13 cellular contexts compared by ENCODE assay signal in the genomic region with DNA sequence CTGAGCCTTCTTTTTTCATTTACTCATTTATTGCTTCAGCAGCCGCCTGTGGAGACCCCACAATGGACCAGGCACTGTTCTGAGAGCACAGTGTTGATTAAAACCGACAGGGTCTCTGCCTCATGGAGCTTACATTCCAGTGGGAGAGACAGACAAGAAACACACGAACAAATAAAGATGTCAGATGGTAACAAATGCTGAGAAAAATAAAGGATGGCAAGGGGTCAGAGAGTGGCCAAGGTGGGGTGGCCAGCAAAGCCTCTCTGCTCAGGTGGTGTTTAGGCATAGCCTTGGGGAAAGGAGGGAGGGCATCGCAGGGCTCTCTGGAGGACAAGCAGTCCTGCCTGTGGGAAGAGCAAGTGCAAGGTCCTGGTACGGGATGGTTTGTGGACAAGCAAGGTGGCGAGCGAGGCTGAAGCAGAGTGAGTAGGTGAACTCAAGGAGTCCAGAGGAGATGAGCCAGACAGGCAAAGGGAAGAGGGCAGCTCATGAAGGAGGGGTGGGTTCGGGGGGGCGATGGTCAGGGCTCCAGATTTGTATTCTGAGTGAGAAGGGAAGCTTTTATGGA. TPM values are rescaled to one million over a fixed set of nuclear protein-coding genes. Genes with fewer than 3 reads are reported as not detected.
A peak's percentile ranks its signal among the peaks of the same experiment; 100 is the strongest.
DNase-seq lines count a peak whose midpoint lies in the region; ATAC-seq, FAIRE-seq and TF ChIP-seq lines count a peak whose summit lies in the region.
"Had no signal": no experiment of that assay in that cellular context is flagged by ENCODE, and none has a peak within 500 bp of the region (broad histone marks: within the 10 kb centered on the region; RNA-seq: fewer than 3 reads in every experiment).

No MANE protein-coding gene starts in this region.

- H3K4me3 Mint-ChIP-seq in neural progenitor cell (no peak overlapping the region), mesothelial cell of epicardium (no peak overlapping the region)
- H3K4me3 Mint-ChIP-seq: T-helper 2 cell treated with Interferon-gamma antibody and Interleukin-4, amounts not matched to agents 5 μg/mL and 100 μg/mL, for 36 hours had no signal

- H3K4me3 ChIP-seq in SJSA1: no peak overlapping the region
- no peak overlapping the region for H3K4me3 ChIP-seq in endothelial cell of umbilical vein (replicated peaks in 1 of 3; ENCODE audit: insufficient read depth in 1 of 3, low read depth in 1 of 3, low read length in 3 of 3)
- no peak overlapping the region for H3K4me3 ChIP-seq in neural progenitor cell
- no peak overlapping the region for H3K4me3 ChIP-seq in upper lobe of left lung
- H3K4me3 ChIP-seq: HAP-1 had no signal

- intact Hi-C loops in endothelial cell of umbilical vein (cut with micrococcal nuclease): loop anchor here (1.0 to 5.0 kb wide), 6 partner anchors 20 to 869 kb away; no protein-coding TSS in a partner anchor

- CTCF ChIA-PET in endothelial cell of umbilical vein (lab: Charles Lee): interaction anchor here (0.8 to 7.8 kb wide), 14 partner anchors 13 to 786 kb away, joined by 3 to 84 read pairs (median 8); no protein-coding TSS in a partner anchor

- FAIRE-seq in endothelial cell of umbilical vein (lab: Jason Lieb, UNC): no peak
- FAIRE-seq: GM19239, islet of Langerhans had no signal

- TF ChIP-seq EP300 in upper lobe of left lung (IDR thresholded peaks at IDR 0.05): no peak

- no peak for ATAC-seq in upper lobe of left lung (ENCODE audit: low FRiP score in 2 of 2)

- dilution Hi-C loops in endothelial cell of umbilical vein (cut with MboI; ENCODE audit: extremely low pct_ligation_motif_present, low sequenced_read_pairs): no loop called here

- no peaks in the 10 kb centered on the region for H3K27me3 ChIP-seq in SJSA1 (replicated peaks)
- H3K27me3 ChIP-seq in endothelial cell of umbilical vein (ENCODE audit: control insufficient read depth in 2 of 2, insufficient read depth in 2 of 2, low read length in 2 of 2): no peaks in the 10 kb centered on the region
- no peaks in the 10 kb centered on the region for H3K27me3 ChIP-seq in neural progenitor cell
- H3K27me3 ChIP-seq in upper lobe of left lung: no peaks in the 10 kb centered on the region

- H3K9me1 ChIP-seq in endothelial cell of umbilical vein (replicated peaks; ENCODE audit: control insufficient read depth, extremely low read depth, insufficient read depth, low read length): no peaks in the 10 kb centered on the region

- H3K9ac ChIP-seq in endothelial cell of umbilical vein (replicated peaks; ENCODE audit: extremely low read depth, insufficient read depth, low read length) (peak overlapping the region; percentile 68), neural progenitor cell (no peak overlapping the region)

- H3K9me3 ChIP-seq in SJSA1 (replicated peaks) (no peaks in the 10 kb centered on the region; the same call in 1 of the 2 replicates), endothelial cell of umbilical vein (replicated peaks; ENCODE audit: control insufficient read depth, insufficient read depth, low read length) (no peaks in the 10 kb centered on the region), neural progenitor cell (ENCODE audit: low read depth) (no peaks in the 10 kb centered on the region), upper lobe of left lung (no peaks in the 10 kb centered on the region)

- H3K36me3 ChIP-seq in SJSA1 (no peaks in the 10 kb centered on the region), endothelial cell of umbilical vein (ENCODE audit: control insufficient read depth in 2 of 2, extremely low read depth in 1 of 2, insufficient read depth in 2 of 2, low read length in 2 of 2) (no peaks in the 10 kb centered on the region), neural progenitor cell (no peaks in the 10 kb centered on the region), upper lobe of left lung (no peaks in the 10 kb centered on the region)
- H3K36me3 ChIP-seq: HAP-1 had no signal

- no TSS peak for BruUV-seq in endothelial cell of umbilical vein (replicated peaks; lab: Mats Ljungman, UMichigan)

- peaks cover 24% of the 10 kb centered on the region for H3F3A ChIP-seq in neural progenitor cell (ENCODE audit: low read depth)

- H2AFZ ChIP-seq in endothelial cell of umbilical vein (ENCODE audit: low read depth, low read length) (no peak overlapping the region), neural progenitor cell (replicated peaks) (peak overlapping the region; percentile 33)

- H3K27me3 Mint-ChIP-seq in neural progenitor cell (ENCODE audit: insufficient read depth, low read depth) (no peaks in the 10 kb centered on the region), mesothelial cell of epicardium (ENCODE audit: low read depth) (no peaks in the 10 kb centered on the region)

- H4K20me1 ChIP-seq in endothelial cell of umbilical vein (replicated peaks; ENCODE audit: control insufficient read depth, extremely low read depth, insufficient read depth, low read length) (no peaks in the 10 kb centered on the region), neural progenitor cell (ENCODE audit: low read depth) (no peaks in the 10 kb centered on the region)

- POLR2A ChIA-PET in endothelial cell of umbilical vein (lab: Charles Lee): interaction anchor here (0.5 to 1.7 kb wide), 2 partner anchors 15 to 106 kb away, joined by 3 to 4 read pairs; no protein-coding TSS in a partner anchor

- peak overlapping the region; percentile 85 for H3K27ac ChIP-seq in SJSA1
- peak overlapping the region; percentile 91 for H3K27ac ChIP-seq in endothelial cell of umbilical vein (ENCODE audit: insufficient read depth, low read depth, low read length)
- H3K27ac ChIP-seq in neural progenitor cell: peak overlapping the region; percentile 92
- H3K27ac ChIP-seq in upper lobe of left lung: peak overlapping the region; percentile 45 to 79 (median 68)

- TF ChIP-seq CTCF in endothelial cell of umbilical vein (IDR thresholded peaks at IDR 0.05; ENCODE audit: extremely low read depth in 1 of 2, insufficient read depth in 1 of 2, low read depth in 1 of 2, low read length in 2 of 2) (no peak), neural progenitor cell (IDR thresholded peaks at IDR 0.05) (no peak), upper lobe of left lung (IDR thresholded peaks at IDR 0.05) (no peak), mesothelial cell of epicardium (IDR thresholded peaks at IDR 0.05; ENCODE audit: unreplicated experiment) (no peak)

- H3K9me3 Mint-ChIP-seq in neural progenitor cell: peaks cover 16% of the 10 kb centered on the region
- H3K9me3 Mint-ChIP-seq in mesothelial cell of epicardium: peaks cover 4% of the 10 kb centered on the region
- H3K9me3 Mint-ChIP-seq: T-helper 2 cell treated with Interferon-gamma antibody and Interleukin-4, amounts not matched to agents 5 μg/mL and 100 μg/mL, for 36 hours had no signal

- H3K4me2 ChIP-seq in endothelial cell of umbilical vein (ENCODE audit: insufficient read depth, low read length) (no peak overlapping the region), neural progenitor cell (peak overlapping the region; percentile 5)

- H3K36me3 Mint-ChIP-seq in neural progenitor cell: peaks cover 2% of the 10 kb centered on the region
- peaks cover 2% of the 10 kb centered on the region for H3K36me3 Mint-ChIP-seq in mesothelial cell of epicardium

- DNase-seq in SJSA1 (ENCODE audit: low read depth in 1 of 2, low spot score in 2 of 2): no peak
- no peak for DNase-seq in endothelial cell of umbilical vein (ENCODE audit: low read depth, low spot score)
- DNase-seq in neural progenitor cell (ENCODE audit: low spot score): peak; percentile 84
- DNase-seq in upper lobe of left lung: no peak
- DNase-seq in medulla oblongata (ENCODE audit: extremely low spot score): no peak
- DNase-seq in mesothelial cell of epicardium (ENCODE audit: low spot score in 2 of 2, unreplicated experiment in 2 of 2): no peak
- no peak for DNase-seq in NOMO-1 (lab: John Stamatoyannopoulos, UW; ENCODE audit: unreplicated experiment in 2 of 2)
- DNase-seq: NCI-H2029 treated with DMSO at 0.1 percent for 48 hours had no signal

- H3K79me2 ChIP-seq in endothelial cell of umbilical vein (ENCODE audit: control insufficient read depth, insufficient read depth, low read length): no peaks in the 10 kb centered on the region
- H3K79me2 ChIP-seq in neural progenitor cell (ENCODE audit: low read depth): no peaks in the 10 kb centered on the region

- H3K4me1 Mint-ChIP-seq in neural progenitor cell (peaks cover 33% of the 10 kb centered on the region), mesothelial cell of epicardium (peaks cover 15% of the 10 kb centered on the region)

- peaks cover 83% of the 10 kb centered on the region for H3K4me1 ChIP-seq in SJSA1 (replicated peaks)
- peaks cover 58% of the 10 kb centered on the region for H3K4me1 ChIP-seq in endothelial cell of umbilical vein (ENCODE audit: control insufficient read depth, extremely low read depth, insufficient read depth, low read length)
- H3K4me1 ChIP-seq in neural progenitor cell: peaks cover 12% of the 10 kb centered on the region
- peaks cover 23 to 34% (median 26%) of the 10 kb centered on the region in 4 donors for H3K4me1 ChIP-seq in upper lobe of left lung

- WGBS in upper lobe of left lung, 2 donors: 88% methylated on average over 7 to 9 of the region's 9 CpGs

- no peak for TF ChIP-seq POLR2A in endothelial cell of umbilical vein (IDR thresholded peaks at IDR 0.05; ENCODE audit: low read depth, low read length)
- no peak for TF ChIP-seq POLR2A in upper lobe of left lung (IDR thresholded peaks at IDR 0.05)

- H3K27ac Mint-ChIP-seq in neural progenitor cell: peak overlapping the region; percentile 72
- H3K27ac Mint-ChIP-seq in mesothelial cell of epicardium: no peak overlapping the region
- H3K27ac Mint-ChIP-seq: T-helper 2 cell treated with Interferon-gamma antibody and Interleukin-4, amounts not matched to agents 5 μg/mL and 100 μg/mL, for 36 hours had no signal

TF ChIP-seq in endothelial cell of umbilical vein, 7 proteins besides CTCF, POLR2A, EP300 and RAD21 (continues in another document):
- TF ChIP-seq, protein P1, sequence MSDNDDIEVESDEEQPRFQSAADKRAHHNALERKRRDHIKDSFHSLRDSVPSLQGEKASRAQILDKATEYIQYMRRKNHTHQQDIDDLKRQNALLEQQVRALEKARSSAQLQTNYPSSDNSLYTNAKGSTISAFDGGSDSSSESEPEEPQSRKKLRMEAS (IDR thresholded peaks at IDR 0.05; ENCODE audit: insufficient read depth, insufficient read length): no peak
- TF ChIP-seq EZH2 (IDR thresholded peaks at IDR 0.05; ENCODE audit: borderline replicate concordance, low read depth, low read length, severe bottlenecking): no peak

RNA-seq across cellular contexts. Expression of a gene that starts 8.7 kb away (rescaled TPM):
- not detected in 2 replicates for total RNA-seq in SJSA1 (2014; rRNA removed; shearing (Covaris generic))
- total RNA-seq in endothelial cell of umbilical vein (not detected in 2 replicates), neural progenitor cell (ENCODE audit: low replicate concordance) (not detected in 2 replicates), upper lobe of left lung (100 to 1,000 TPM in 1 of 6 donors, 10 to 100 TPM in 5; 52.6 to 124 (median 68.8) TPM), mesothelial cell of epicardium (13.1 to 14.9 TPM (median 14.3 TPM) in 3 replicates)
- polyA plus RNA-seq in endothelial cell of umbilical vein: 0.03 and 0.05 TPM in 2 replicates
- polyA plus RNA-seq in endothelial cell of umbilical vein (2011; cell fraction: cytosol; rRNA removed): 0.03 and 0.04 TPM in 2 replicates
- 0.11 and 0.13 TPM in 2 replicates for polyA plus RNA-seq in endothelial cell of umbilical vein (2011; cell fraction: nucleus; rRNA removed)
- 0.05 TPM in 2 replicates for polyA plus RNA-seq in endothelial cell of umbilical vein (2012)
- polyA minus RNA-seq in endothelial cell of umbilical vein: not detected in 2 replicates
- polyA minus RNA-seq in endothelial cell of umbilical vein (2011; cell fraction: cytosol; rRNA and poly(A)+ RNA removed): not detected
- 0.14 TPM in 1 of 2 replicates, not detected in the other for polyA minus RNA-seq in endothelial cell of umbilical vein (2011; cell fraction: nucleus; rRNA and poly(A)+ RNA removed)
- polyA plus RNA-seq: IgD-negative memory B cell had no signal

Comparison
In these comparisons a context has a peak if more than half of its experiments do, and no peak if none do; other contexts are left out.
1. RNA of a gene that starts 8.7 kb away (total RNA-seq): 52.6 to 124 TPM in upper lobe of left lung and 13.1 to 14.9 TPM in mesothelial cell of epicardium; not detected in endothelial cell of umbilical vein, not detected in SJSA1 and not detected in neural progenitor cell; every median in the first group is over 10 times any median in the second.
2. Peak in every context shown above with its lines, with median percentiles within 50 percentile points of each other: H3K27ac ChIP-seq.